Comparison of ENCODE assay signal across 28 cellular contexts in the genomic region with DNA sequence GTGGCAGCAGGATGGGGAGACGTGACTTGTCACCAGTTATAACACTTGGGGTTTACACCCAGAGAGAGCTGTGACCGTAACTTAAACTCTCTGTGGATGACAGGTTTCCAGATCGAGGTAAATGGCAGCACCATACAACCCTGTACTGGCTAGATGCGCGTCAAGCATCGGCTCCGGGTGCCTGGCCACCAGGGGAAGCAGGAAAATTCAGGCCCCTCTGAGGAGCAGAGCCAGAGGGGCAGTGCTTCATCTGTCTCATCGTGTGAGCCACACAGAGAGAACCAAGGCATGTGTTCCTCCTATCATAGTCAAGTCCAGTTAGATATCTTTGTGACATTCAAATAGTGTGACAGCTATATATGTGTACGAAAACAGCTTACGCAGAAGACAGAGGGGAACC.
"Had no signal": no experiment of that assay in that cellular context is flagged by ENCODE, and none has a peak within 500 bp of the region (broad histone marks: within the 10 kb centered on the region; RNA-seq: fewer than 3 reads in every experiment).

No MANE protein-coding gene starts in this region.

- H2AFZ ChIP-seq: hepatocyte, neural progenitor cell had no signal

- H3K9me3 ChIP-seq: heart right ventricle, left lung, pancreas, prostate gland, suprapubic skin, thoracic aorta, tibial artery, upper lobe of right lung had no signal

- H3K4me1 ChIP-seq: heart right ventricle, left lung, neural progenitor cell, pancreas, prostate gland, suprapubic skin, upper lobe of right lung had no signal

- H3K4me3 ChIP-seq: heart right ventricle, hepatocyte, left lung, lung, neural progenitor cell, pancreas, prostate gland, skin epidermis, suprapubic skin, thoracic aorta, tibial artery, upper lobe of right lung had no signal

- H3K9ac ChIP-seq: neural progenitor cell had no signal

- H3K4me2 ChIP-seq: hepatocyte, neural progenitor cell had no signal

- H3K27ac ChIP-seq: heart right ventricle, hepatocyte, left lung, neural progenitor cell, pancreas, prostate gland, skin epidermis, suprapubic skin, thoracic aorta, tibial artery, upper lobe of right lung had no signal

- ATAC-seq: heart right ventricle; left cardiac atrium; left lung; natural killer cell; pancreas; right cardiac atrium; sciatic nerve; stimulated activated effector memory CD8-positive, alpha-beta T cell treated with anti-CD3 and anti-CD28 coated beads, Interleukin-12 subunit alpha, Interleukin-12 subunit beta, amount 100 ng/mL, for 72 hours; upper lobe of right lung had no signal

- DNase-seq: heart right ventricle; kidney glomerular epithelial cell; left cardiac atrium; left lung; mesendoderm; naive B cell; natural killer cell; nephron progenitor cell; pancreas; retina; right cardiac atrium; stimulated activated CD4-positive, alpha-beta T cell treated with anti-CD3 and anti-CD28 coated beads, Interleukin-12 subunit alpha, Interleukin-12 subunit beta, amount 100 ng/mL, for 4 hours; stimulated activated CD4-positive, alpha-beta T cell treated with anti-CD3 and anti-CD28 coated beads, Interleukin-15, amount 100 ng/mL, for 24 hours; stimulated activated CD4-positive, alpha-beta T cell treated with anti-CD3 and anti-CD28 coated beads, Interleukin-2, amount 100 ng/mL, for 24 hours; stimulated activated CD4-positive, alpha-beta T cell treated with anti-CD3 and anti-CD28 coated beads, Interleukin-4, amount 100 ng/mL, for 24 hours; stimulated activated naive CD4-positive, alpha-beta T cell; tibial artery; trophoblast cell; upper lobe of right lung had no signal

- H3K36me3 ChIP-seq: heart right ventricle, left lung, neural progenitor cell, pancreas, prostate gland, suprapubic skin, thoracic aorta, upper lobe of right lung had no signal

- H3K27me3 ChIP-seq: heart right ventricle, hepatocyte, left lung, neural progenitor cell, pancreas, suprapubic skin, tibial artery, upper lobe of right lung had no signal
